8 cellular contexts compared by ENCODE assay signal in genomic region chr11:34054351-34054750, GRCh38. TPM values are rescaled to one million over a fixed set of nuclear protein-coding genes. Genes with fewer than 3 reads are reported as not detected.
A peak's percentile ranks its signal among the peaks of the same experiment; 100 is the strongest.
DNase-seq lines count a peak whose midpoint lies in the region; ATAC-seq, FAIRE-seq and TF ChIP-seq lines count a peak whose summit lies in the region.
"Not testable (repeated sequence)": the region's sequence is repeated elsewhere in the genome, so short reads cannot be mapped to it uniquely, and the experiment has no call there.

No MANE protein-coding gene starts in this region.

- 66% methylated on average over 11 of the region's 11 CpGs for WGBS in HepG2 (ENCODE audit: low lambda C conversion rate)
- no CpG with 5 or more reads among the region's 11 CpGs for WGBS in trophoblast cell (ENCODE audit: extremely low coverage, insufficient coverage, insufficient read length)

- TF ChIP-seq CTCF in DOHH2 (IDR thresholded peaks at IDR 0.05; ENCODE audit: low read depth, low read length, poor library complexity, severe bottlenecking); WTC11 (IDR thresholded peaks at IDR 0.05); astrocyte (IDR thresholded peaks at IDR 0.05; ENCODE audit: insufficient read depth, low read depth, low read length); endothelial cell (IDR thresholded peaks at IDR 0.05; ENCODE audit: unreplicated experiment); HepG2 (CRISPR knock-in tag; IDR thresholded peaks at IDR 0.05); upper lobe of right lung (IDR thresholded peaks at IDR 0.05): not testable (repeated sequence)

- H3K36me3 ChIP-seq in DOHH2 (ENCODE audit: control insufficient read depth, low read length) = peaks cover 72% of the 10 kb centered on the region
- H3K36me3 ChIP-seq in MG63 = peaks cover 72% of the 10 kb centered on the region
- peaks cover 11% of the 10 kb centered on the region for H3K36me3 ChIP-seq in astrocyte (ENCODE audit: insufficient read depth, low read length)
- peaks cover 0 to 13% of the 10 kb centered on the region in 2 experiments; a peak in 3 of 5 replicates for H3K36me3 ChIP-seq in HepG2 (replicated peaks in 1 of 2; ENCODE audit: control insufficient read depth in 1 of 2, insufficient read depth in 2 of 2, low read length in 2 of 2)
- peaks cover 5 to 12% of the 10 kb centered on the region in 2 experiments for H3K36me3 ChIP-seq in trophoblast cell (ENCODE audit: control insufficient read depth in 1 of 2, insufficient read depth in 2 of 2, low read length in 2 of 2)
- peaks cover 20% of the 10 kb centered on the region for H3K36me3 ChIP-seq in upper lobe of right lung

- not testable (repeated sequence) for H3K27me3 ChIP-seq in DOHH2 (ENCODE audit: control insufficient read depth, low read length); MG63; astrocyte (ENCODE audit: insufficient read depth, low read length); HepG2 (ENCODE audit: control insufficient read depth in 1 of 2, insufficient read depth in 2 of 2, low read length in 2 of 2); trophoblast cell (ENCODE audit: insufficient read depth, low read length); upper lobe of right lung

- H3K23ac ChIP-seq in trophoblast cell (ENCODE audit: low read length) = not testable (repeated sequence)

- H3K36me3 Mint-ChIP-seq in WTC11 = peaks cover 35% of the 10 kb centered on the region
- H3K36me3 Mint-ChIP-seq in astrocyte (ENCODE audit: low read depth, unreplicated experiment) = peaks cover 11% of the 10 kb centered on the region
- H3K36me3 Mint-ChIP-seq in endothelial cell (ENCODE audit: low read depth, unreplicated experiment) = peaks cover 12% of the 10 kb centered on the region

- intact Hi-C loops in HepG2 (cut with micrococcal nuclease; ENCODE audit: unreplicated experiment) = loop anchor here (5.0 kb wide), 1 partner anchor 57 kb away; no protein-coding TSS in a partner anchor
- intact Hi-C loops in upper lobe of right lung (cut with DNase I) = not testable (repeated sequence)

- H4K8ac ChIP-seq in trophoblast cell (ENCODE audit: low read depth, low read length) = not testable (repeated sequence)

- not testable (repeated sequence) for H3K9ac ChIP-seq in astrocyte (ENCODE audit: low read length); trophoblast cell (ENCODE audit: low read length)
- peak overlapping the region; percentile 95; the same call in 1 of the 2 replicates for H3K9ac ChIP-seq in HepG2 (ENCODE audit: insufficient read depth, low read depth, low read length)

- FAIRE-seq in astrocyte (lab: Jason Lieb, UNC); HepG2 (lab: Jason Lieb, UNC): not testable (repeated sequence)

- not testable (repeated sequence) for TF ChIP-seq POLR2A in HepG2 (IDR thresholded peaks at IDR 0.05; ENCODE audit: insufficient read depth in 1 of 2, low read depth in 2 of 2, low read length in 2 of 2)

- H3K79me1 ChIP-seq in trophoblast cell (ENCODE audit: low read length) = peaks cover 23% of the 10 kb centered on the region

- H4K20me1 ChIP-seq in DOHH2 (ENCODE audit: control insufficient read depth, insufficient read depth, low read depth, low read length) (peaks cover 28% of the 10 kb centered on the region), astrocyte (ENCODE audit: insufficient read depth, low read length) (peaks cover 60% of the 10 kb centered on the region), HepG2 (ENCODE audit: insufficient read depth, low read length) (peaks cover 50% of the 10 kb centered on the region)

- H3K4me2 ChIP-seq in DOHH2 (ENCODE audit: low read length) (peak overlapping the region; percentile 70), astrocyte (ENCODE audit: low read length) (peak overlapping the region; percentile 93), HepG2 (ENCODE audit: low read depth, low read length) (peak overlapping the region; percentile 67), trophoblast cell (ENCODE audit: low read length) (peak overlapping the region; percentile 30)

- peaks cover 12% of the 10 kb centered on the region for H3F3A ChIP-seq in DOHH2 (ENCODE audit: control insufficient read depth, insufficient read depth)

- H4K12ac ChIP-seq in trophoblast cell (ENCODE audit: low read depth, low read length) = not testable (repeated sequence)

- not testable (repeated sequence) for H3K9me2 ChIP-seq in DOHH2 (replicated peaks; ENCODE audit: control insufficient read depth, low read length)

- not testable (repeated sequence) for ATAC-seq in WTC11, HepG2, upper lobe of right lung

- not testable (repeated sequence) for TF ChIP-seq RAD21 in HepG2 (CRISPR knock-in tag; IDR thresholded peaks at IDR 0.05)

- H2BK12ac ChIP-seq in trophoblast cell (ENCODE audit: low read length) = not testable (repeated sequence)

- H2BK120ac ChIP-seq in trophoblast cell (ENCODE audit: insufficient read depth, low read length, poor library complexity) = not testable (repeated sequence)

- in situ Hi-C loops in HepG2 (cut with HindIII; ENCODE audit: extremely low pct_ligation_motif_present, low pct_unique_long_range_greater_than_20kb) = not testable (repeated sequence)

- H3K4ac ChIP-seq in trophoblast cell (ENCODE audit: low read depth, low read length) = peak overlapping the region; percentile 99

- POLR2A ChIA-PET in WTC11 (lab: Charles Lee) (interaction anchor here (1.3 kb wide), 1 partner anchor 51 kb away, joined by 4 read pairs; the partner anchor contains the start of gene NAT10), HepG2 (lab: Yijun Ruan, JAX) (interaction anchor here (1.4 kb wide), 1 partner anchor 17 kb away, joined by 3 read pairs; no protein-coding TSS in a partner anchor)

- H3K4me1 ChIP-seq in DOHH2 (ENCODE audit: control insufficient read depth, low read length) = peaks cover 57% of the 10 kb centered on the region
- H3K4me1 ChIP-seq in astrocyte (ENCODE audit: insufficient read depth, low read length); trophoblast cell (ENCODE audit: control insufficient read depth in 1 of 2, insufficient read depth in 2 of 2, low read length in 2 of 2): not testable (repeated sequence)
- H3K4me1 ChIP-seq in HepG2 (ENCODE audit: insufficient read depth, low read length) = peaks cover 66% of the 10 kb centered on the region
- H3K4me1 ChIP-seq in upper lobe of right lung = peaks cover 51% of the 10 kb centered on the region

- not testable (repeated sequence) for H2AFZ ChIP-seq in astrocyte (ENCODE audit: low read depth, low read length); HepG2 (ENCODE audit: low read length); trophoblast cell (ENCODE audit: insufficient read depth, low read length, poor library complexity)

- not testable (repeated sequence) for DNase-seq in MG63; WTC11 (ENCODE audit: low spot score); astrocyte (ENCODE audit: low read depth); endothelial cell (ENCODE audit: low spot score); HepG2 (ENCODE audit: low spot score); trophoblast cell; upper lobe of right lung

- CTCF ChIA-PET in WTC11 (lab: Charles Lee); HepG2 (lab: Yijun Ruan, JAX; ENCODE audit: low intra/inter-chr PET ratio, low total read pairs): not testable (repeated sequence)

- H3K4me3 ChIP-seq in DOHH2 (ENCODE audit: low read length) (peak overlapping the region; percentile 80), MG63 (peak overlapping the region; percentile 91), astrocyte (ENCODE audit: insufficient read depth, low read depth, low read length) (peak overlapping the region; percentile 98), HepG2 (replicated peaks in 1 of 3; ENCODE audit: insufficient read depth in 1 of 3, low read depth in 2 of 3, low read length in 3 of 3) (peak overlapping the region; percentile 74 to 100 (median 95); a peak in 5 of 6 replicates), upper lobe of right lung (peak overlapping the region; percentile 98)
- H3K4me3 ChIP-seq in trophoblast cell (ENCODE audit: low read depth, low read length) = not testable (repeated sequence)

- peaks cover 51% of the 10 kb centered on the region for H3K4me1 Mint-ChIP-seq in WTC11
- peaks cover 21% of the 10 kb centered on the region for H3K4me1 Mint-ChIP-seq in astrocyte (ENCODE audit: low read depth, unreplicated experiment)
- H3K4me1 Mint-ChIP-seq in endothelial cell (ENCODE audit: unreplicated experiment) = peaks cover 33% of the 10 kb centered on the region

- H4K91ac ChIP-seq in trophoblast cell (ENCODE audit: low read depth, low read length) = not testable (repeated sequence)

- H3K79me2 ChIP-seq in DOHH2 (ENCODE audit: control insufficient read depth, low read length) = peaks cover 79% of the 10 kb centered on the region
- H3K79me2 ChIP-seq in astrocyte (ENCODE audit: insufficient read depth, low read length) = peaks cover 73% of the 10 kb centered on the region
- peaks cover 69% of the 10 kb centered on the region for H3K79me2 ChIP-seq in HepG2 (ENCODE audit: insufficient read depth, low read length)
- peaks cover 28% of the 10 kb centered on the region for H3K79me2 ChIP-seq in trophoblast cell (ENCODE audit: control insufficient read depth, insufficient read depth, low read length, poor library complexity)

- H3K27ac Mint-ChIP-seq in WTC11; astrocyte (ENCODE audit: unreplicated experiment); endothelial cell (ENCODE audit: unreplicated experiment): not testable (repeated sequence)

- BruUV-seq in HepG2 (replicated peaks; lab: Mats Ljungman, UMichigan) = not testable (repeated sequence)

- not testable (repeated sequence) for H2BK5ac ChIP-seq in trophoblast cell (ENCODE audit: low read depth, low read length, poor library complexity)

- H3K14ac ChIP-seq in trophoblast cell (ENCODE audit: low read length) = not testable (repeated sequence)

- not testable (repeated sequence) for H3K18ac ChIP-seq in trophoblast cell (ENCODE audit: low read length)

- not testable (repeated sequence) for H3K27me3 Mint-ChIP-seq in WTC11 (ENCODE audit: low read depth); astrocyte (ENCODE audit: low read depth, unreplicated experiment); endothelial cell (ENCODE audit: unreplicated experiment)

- H3K9me3 Mint-ChIP-seq in WTC11; astrocyte (ENCODE audit: unreplicated experiment); endothelial cell (ENCODE audit: unreplicated experiment): not testable (repeated sequence)

- peak overlapping the region; percentile 98 for H3K4me3 Mint-ChIP-seq in WTC11
- peak overlapping the region; percentile 100 for H3K4me3 Mint-ChIP-seq in astrocyte (ENCODE audit: unreplicated experiment)
- H3K4me3 Mint-ChIP-seq in endothelial cell (ENCODE audit: unreplicated experiment) = peak overlapping the region; percentile 99

- not testable (repeated sequence) for H2AK5ac ChIP-seq in trophoblast cell (ENCODE audit: low read length)

- H3K9me3 ChIP-seq in DOHH2 (ENCODE audit: control insufficient read depth, insufficient read depth, low read length); MG63; astrocyte (ENCODE audit: insufficient read depth, low read depth, low read length); HepG2 (ENCODE audit: low read length); trophoblast cell (ENCODE audit: insufficient read depth, low read depth, low read length); upper lobe of right lung: not testable (repeated sequence)

- H3K27ac ChIP-seq in DOHH2 (ENCODE audit: low read depth, low read length); astrocyte (ENCODE audit: low read depth, low read length); HepG2 (ENCODE audit: extremely low read length, insufficient read depth, low read length); trophoblast cell (ENCODE audit: low read depth, low read length); upper lobe of right lung: not testable (repeated sequence)

- TF ChIP-seq EP300 in HepG2 (IDR thresholded peaks at IDR 0.05; ENCODE audit: low read depth in 2 of 2, low read length in 2 of 2); HepG2 (CRISPR knock-in tag; IDR thresholded peaks at IDR 0.05; ENCODE audit: borderline replicate concordance): not testable (repeated sequence)

RNA-seq across cellular contexts. Expression of gene CAPRIN1, which starts 2.8 kb away (rescaled TPM):
- 199 and 235 TPM in 2 replicates for total RNA-seq in MG63 (2014; rRNA removed; shearing (Covaris generic); ENCODE audit: low replicate concordance)
- total RNA-seq in WTC11 (2021) (282 to 288 TPM (median 288 TPM) in 3 replicates), astrocyte (294 and 309 TPM in 2 replicates), endothelial cell (ENCODE audit: unreplicated experiment) (257 TPM), HepG2 (2016; rRNA removed; fragmentation: Illumina TruSeq; extraction: Trizol) (162 and 284 TPM in 2 replicates), upper lobe of right lung (164 TPM)
- 44.8 and 58.6 TPM in 2 replicates for total RNA-seq in HepG2 (2016; cell fraction: cytosol; rRNA removed; fragmentation: Illumina TruSeq; extraction: Trizol; ENCODE audit: low read depth)
- 162 and 279 TPM in 2 replicates for total RNA-seq in HepG2 (2016; cell fraction: insoluble cytoplasmic fraction; rRNA removed; fragmentation: Illumina TruSeq; extraction: Trizol)
- total RNA-seq in HepG2 (2016; cell fraction: membrane; rRNA removed; fragmentation: Illumina TruSeq; extraction: Trizol) = 104 and 119 TPM in 2 replicates
- 189 and 204 TPM in 2 replicates for total RNA-seq in HepG2 (2016; cell fraction: nucleus; rRNA removed; fragmentation: Illumina TruSeq; extraction: Trizol)
- polyA plus RNA-seq in HepG2 (2011; rRNA removed) = 94.9 and 114 TPM in 2 replicates
- polyA plus RNA-seq in HepG2 (2011; cell fraction: cytosol; rRNA removed) = 74.4 and 98.8 TPM in 2 replicates
- 51.0 and 58.1 TPM in 2 replicates for polyA plus RNA-seq in HepG2 (2011; cell fraction: nucleus; rRNA removed)
- 80.9 and 114 TPM in 2 replicates for polyA plus RNA-seq in HepG2 (2012)
- 16.0 and 18.8 TPM in 2 replicates for polyA plus RNA-seq in HepG2 (2016; cell fraction: cytosol; fragmentation: Illumina TruSeq; extraction: Trizol; ENCODE audit: low read depth)
- polyA plus RNA-seq in HepG2 (2016; cell fraction: insoluble cytoplasmic fraction; fragmentation: Illumina TruSeq; extraction: Trizol; ENCODE audit: low read depth) = 277 and 286 TPM in 2 replicates
- 61.3 and 64.2 TPM in 2 replicates for polyA plus RNA-seq in HepG2 (2016; cell fraction: membrane; fragmentation: Illumina TruSeq; extraction: Trizol; ENCODE audit: low read depth)
- polyA plus RNA-seq in HepG2 (2016; cell fraction: nucleus; fragmentation: Illumina TruSeq; extraction: Trizol; ENCODE audit: insufficient read depth, low read depth) = 144 and 159 TPM in 2 replicates
- polyA minus RNA-seq in HepG2 (2011; rRNA and poly(A)+ RNA removed; ENCODE audit: low replicate concordance) = 229 and 694 TPM in 2 replicates
- 122 and 129 TPM in 2 replicates for polyA minus RNA-seq in HepG2 (2011; cell fraction: cytosol; rRNA and poly(A)+ RNA removed)
- polyA minus RNA-seq in HepG2 (2011; cell fraction: nucleus; rRNA and poly(A)+ RNA removed) = 193 and 204 TPM in 2 replicates
- 229 and 231 TPM in 2 replicates for polyA plus RNA-seq in trophoblast cell (2013)

RNA-seq across cellular contexts. Expression of gene NAT10, which starts 51.1 kb away (rescaled TPM):
- total RNA-seq in MG63 (2014; rRNA removed; shearing (Covaris generic); ENCODE audit: low replicate concordance) = 52.1 and 96.3 TPM in 2 replicates
- 70.8 to 75.5 TPM (median 74.7 TPM) in 3 replicates for total RNA-seq in WTC11 (2021)
- 31.9 and 32.2 TPM in 2 replicates for total RNA-seq in astrocyte
- total RNA-seq in endothelial cell (ENCODE audit: unreplicated experiment) = 34.4 TPM
- 51.9 and 68.5 TPM in 2 replicates for total RNA-seq in HepG2 (2016; rRNA removed; fragmentation: Illumina TruSeq; extraction: Trizol)
- total RNA-seq in HepG2 (2016; cell fraction: cytosol; rRNA removed; fragmentation: Illumina TruSeq; extraction: Trizol; ENCODE audit: low read depth) = 11.7 and 14.5 TPM in 2 replicates
- total RNA-seq in HepG2 (2016; cell fraction: insoluble cytoplasmic fraction; rRNA removed; fragmentation: Illumina TruSeq; extraction: Trizol) = 51.3 and 65.0 TPM in 2 replicates
- 23.4 and 24.4 TPM in 2 replicates for total RNA-seq in HepG2 (2016; cell fraction: membrane; rRNA removed; fragmentation: Illumina TruSeq; extraction: Trizol)
- 52.2 and 52.3 TPM in 2 replicates for total RNA-seq in HepG2 (2016; cell fraction: nucleus; rRNA removed; fragmentation: Illumina TruSeq; extraction: Trizol)
- 33.9 TPM in 2 replicates for polyA plus RNA-seq in HepG2 (2011; rRNA removed)
- 22.9 and 27.5 TPM in 2 replicates for polyA plus RNA-seq in HepG2 (2011; cell fraction: cytosol; rRNA removed)
- polyA plus RNA-seq in HepG2 (2011; cell fraction: nucleus; rRNA removed) = 49.7 and 54.1 TPM in 2 replicates
- 26.7 and 33.0 TPM in 2 replicates for polyA plus RNA-seq in HepG2 (2012)
- polyA plus RNA-seq in HepG2 (2016; cell fraction: cytosol; fragmentation: Illumina TruSeq; extraction: Trizol; ENCODE audit: low read depth) = 5.2 and 5.6 TPM in 2 replicates
- polyA plus RNA-seq in HepG2 (2016; cell fraction: insoluble cytoplasmic fraction; fragmentation: Illumina TruSeq; extraction: Trizol; ENCODE audit: low read depth) = 56.8 and 61.8 TPM in 2 replicates
- 12.1 and 13.5 TPM in 2 replicates for polyA plus RNA-seq in HepG2 (2016; cell fraction: membrane; fragmentation: Illumina TruSeq; extraction: Trizol; ENCODE audit: low read depth)
- 73.3 and 79.4 TPM in 2 replicates for polyA plus RNA-seq in HepG2 (2016; cell fraction: nucleus; fragmentation: Illumina TruSeq; extraction: Trizol; ENCODE audit: insufficient read depth, low read depth)
- polyA minus RNA-seq in HepG2 (2011; rRNA and poly(A)+ RNA removed; ENCODE audit: low replicate concordance) = 94.6 and 150 TPM in 2 replicates
- 36.1 and 49.2 TPM in 2 replicates for polyA minus RNA-seq in HepG2 (2011; cell fraction: cytosol; rRNA and poly(A)+ RNA removed)
- polyA minus RNA-seq in HepG2 (2011; cell fraction: nucleus; rRNA and poly(A)+ RNA removed) = 60.5 and 63.5 TPM in 2 replicates
- polyA plus RNA-seq in trophoblast cell (2013) = 23.6 and 25.2 TPM in 2 replicates
- total RNA-seq in upper lobe of right lung = 42.9 TPM

Comparison
In these comparisons a context has a peak if more than half of its experiments do, and no peak if none do; other contexts are left out.
1. H3K4me2 ChIP-seq: peak in every context shown above with its lines; median percentile 93 in astrocyte; 70 in DOHH2; 67 in HepG2; 30 in trophoblast cell.